In genomic region chr12:110726708-110727369, GRCh38 we compare ENCODE assay signal across 1 cellular context.
TF ChIP-seq lines count a peak whose summit lies in the region.

No MANE protein-coding gene starts in this region.

TF ChIP-seq in HCT116, 20 proteins besides CTCF, POLR2A, EP300 and RAD21 (continued from another document):
- no peak for TF ChIP-seq FOSL1 (IDR thresholded peaks at IDR 0.05; ENCODE audit: low read depth)
- TF ChIP-seq REST (IDR thresholded peaks at IDR 0.05; ENCODE audit: low read depth) = no peak
- TF ChIP-seq POLR2AphosphoS5 (IDR thresholded peaks at IDR 0.05; ENCODE audit: low read depth, low read length) = no peak
